In genomic region chr1:41241748-41242644, GRCh38 we compare ENCODE assay signal across 1 cellular context.
TF ChIP-seq lines count a peak whose summit lies in the region.

TSS of gene SCMH1 (minus strand) at chr1:41242306. CDS start at chr1:41186133, 56,173 bp downstream.

TF ChIP-seq in K562, 482 proteins besides CTCF, POLR2A, EP300 and RAD21 (continued from another document and continues in another):
- TF ChIP-seq PRMT5 (CRISPR knock-in tag; IDR thresholded peaks at IDR 0.05), result 0 out of 2 replicates have a peak, but pooled peaks have one; percentile 4
- TF ChIP-seq ZNF586 (CRISPR knock-in tag; conservative IDR thresholded peaks at IDR 0.05), result no peak
- TF ChIP-seq SNAPC5 (CRISPR knock-in tag; IDR thresholded peaks at IDR 0.05), result no peak
- TF ChIP-seq ZNF146 (CRISPR knock-in tag; IDR thresholded peaks at IDR 0.05; ENCODE audit: unreplicated experiment), result no peak
- TF ChIP-seq ATF1 (CRISPR knock-in tag; IDR thresholded peaks at IDR 0.05), result no peak
- no peak; the same call in 1 of the 2 replicates for TF ChIP-seq ATF1 (tag; IDR thresholded peaks at IDR 0.05)
- TF ChIP-seq ZNF316 (IDR thresholded peaks at IDR 0.05), result no peak
- no peak for TF ChIP-seq SETDB1 (IDR thresholded peaks at IDR 0.05; ENCODE audit: low read length)
- peak; percentile 72 for TF ChIP-seq ZBTB7A (IDR thresholded peaks at IDR 0.05; ENCODE audit: borderline replicate concordance, control insufficient read depth, low read depth, low read length)
- TF ChIP-seq E2F5 (CRISPR knock-in tag; IDR thresholded peaks at IDR 0.05), result no peak
- TF ChIP-seq ESRRA (IDR thresholded peaks at IDR 0.05; ENCODE audit: borderline replicate concordance, low read depth), result peak; percentile 79
- TF ChIP-seq SAFB2 (IDR thresholded peaks at IDR 0.05; ENCODE audit: borderline replicate concordance, low read depth, low read length, severe bottlenecking), result no peak
- no peak for TF ChIP-seq CBX2 (IDR thresholded peaks at IDR 0.05; ENCODE audit: insufficient read depth, low read length, poor library complexity, severe bottlenecking)
- no peak for TF ChIP-seq SNRNP70 (optimal IDR thresholded peaks at IDR 0.05; ENCODE audit: low read depth, low read length)
- TF ChIP-seq MAX (CRISPR knock-in tag; IDR thresholded peaks at IDR 0.05), result peak; percentile 72
- peak; percentile 88 for TF ChIP-seq MGA (IDR thresholded peaks at IDR 0.05)
- no peak for TF ChIP-seq MTA2 (IDR thresholded peaks at IDR 0.05; ENCODE audit: low read depth)
- TF ChIP-seq CCAR2 (IDR thresholded peaks at IDR 0.05; ENCODE audit: low read depth, low read length), result no peak
- TF ChIP-seq PPARD (CRISPR knock-in tag; IDR thresholded peaks at IDR 0.05), result no peak
- no peak for TF ChIP-seq KLF10 (CRISPR knock-in tag; IDR thresholded peaks at IDR 0.05)
- TF ChIP-seq HOXB6 (CRISPR knock-in tag; IDR thresholded peaks at IDR 0.05; ENCODE audit: borderline replicate concordance), result no peak
- no peak for TF ChIP-seq RFX5 (IDR thresholded peaks at IDR 0.05; ENCODE audit: low read depth, low read length)
- TF ChIP-seq ZNF584 (CRISPR knock-in tag; IDR thresholded peaks at IDR 0.05; ENCODE audit: low read depth), result no peak
- no peak for TF ChIP-seq BMI1 (IDR thresholded peaks at IDR 0.05; ENCODE audit: low read length)
- 0 out of 2 replicates have a peak, but pooled peaks have one; percentile 17 for TF ChIP-seq GATAD2A (IDR thresholded peaks at IDR 0.05)
- no peak; the same call in 1 of the 2 replicates for TF ChIP-seq GABPA (tag; conservative IDR thresholded peaks at IDR 0.05; ENCODE audit: low read depth)
- no peak for TF ChIP-seq ZNF224 (CRISPR knock-in tag; IDR thresholded peaks at IDR 0.05)
- peak; percentile 45; the same call in 1 of the 2 replicates for TF ChIP-seq ETS1 (conservative IDR thresholded peaks at IDR 0.05; ENCODE audit: control insufficient read depth, low read depth, low read length)
- TF ChIP-seq RBFOX2 (IDR thresholded peaks at IDR 0.05; ENCODE audit: low read depth, low read length), result peak; percentile 89
- peak; percentile 22; the same call in 1 of the 2 replicates for TF ChIP-seq ATF7 (IDR thresholded peaks at IDR 0.05)
- TF ChIP-seq ATF3 (IDR thresholded peaks at IDR 0.05), result no peak
- TF ChIP-seq ATF3 (CRISPR knock-in tag; conservative IDR thresholded peaks at IDR 0.05), result 0 out of 2 replicates have a peak, but pooled peaks have one; percentile 48
- no peak for TF ChIP-seq HINFP (tag; conservative IDR thresholded peaks at IDR 0.05; ENCODE audit: low read depth)
- TF ChIP-seq E2F3 (CRISPR knock-in tag; IDR thresholded peaks at IDR 0.05), result peak; percentile 83
- TF ChIP-seq ARNT (IDR thresholded peaks at IDR 0.05), result no peak
- TF ChIP-seq ZNF24 (IDR thresholded peaks at IDR 0.05), result 0 out of 2 replicates have a peak, but pooled peaks have one; percentile 8
- no peak for TF ChIP-seq ZBTB17 (CRISPR knock-in tag; IDR thresholded peaks at IDR 0.05)
- TF ChIP-seq ZHX1 (conservative IDR thresholded peaks at IDR 0.05; ENCODE audit: low read length), result no peak
- TF ChIP-seq CHCHD3 (CRISPR knock-in tag; IDR thresholded peaks at IDR 0.05), result no peak
- no peak for TF ChIP-seq GABPB1 (CRISPR knock-in tag; IDR thresholded peaks at IDR 0.05)
- no peak for TF ChIP-seq KAT2B (IDR thresholded peaks at IDR 0.05; ENCODE audit: low read depth, low read length)
- TF ChIP-seq ZNF239 (CRISPR knock-in tag; IDR thresholded peaks at IDR 0.05), result no peak
- TF ChIP-seq ZFP1 (CRISPR knock-in tag; IDR thresholded peaks at IDR 0.05), result no peak
- no peak for TF ChIP-seq HDAC6 (IDR thresholded peaks at IDR 0.05; ENCODE audit: low read depth, low read length)
- no peak for TF ChIP-seq ZC3H8 (IDR thresholded peaks at IDR 0.05)
- TF ChIP-seq CTBP1 (IDR thresholded peaks at IDR 0.05; ENCODE audit: borderline replicate concordance), result peak; percentile 50
- no peak for TF ChIP-seq GTF2E2 (tag; IDR thresholded peaks at IDR 0.05)
- no peak for TF ChIP-seq ZNF347 (CRISPR knock-in tag; IDR thresholded peaks at IDR 0.05; ENCODE audit: low read depth)
- no peak for TF ChIP-seq MYNN (IDR thresholded peaks at IDR 0.05)
- no peak for TF ChIP-seq MYNN (CRISPR knock-in tag; IDR thresholded peaks at IDR 0.05)
- no peak for TF ChIP-seq MTF1 (CRISPR knock-in tag; IDR thresholded peaks at IDR 0.05; ENCODE audit: borderline replicate concordance)
- TF ChIP-seq NFYB (IDR thresholded peaks at IDR 0.05; ENCODE audit: extremely low read depth, insufficient read length), result no peak
- no peak for TF ChIP-seq USF1 (CRISPR knock-in tag; IDR thresholded peaks at IDR 0.05)
